Comparison of ENCODE assay signal across 28 cellular contexts in the genomic region with DNA sequence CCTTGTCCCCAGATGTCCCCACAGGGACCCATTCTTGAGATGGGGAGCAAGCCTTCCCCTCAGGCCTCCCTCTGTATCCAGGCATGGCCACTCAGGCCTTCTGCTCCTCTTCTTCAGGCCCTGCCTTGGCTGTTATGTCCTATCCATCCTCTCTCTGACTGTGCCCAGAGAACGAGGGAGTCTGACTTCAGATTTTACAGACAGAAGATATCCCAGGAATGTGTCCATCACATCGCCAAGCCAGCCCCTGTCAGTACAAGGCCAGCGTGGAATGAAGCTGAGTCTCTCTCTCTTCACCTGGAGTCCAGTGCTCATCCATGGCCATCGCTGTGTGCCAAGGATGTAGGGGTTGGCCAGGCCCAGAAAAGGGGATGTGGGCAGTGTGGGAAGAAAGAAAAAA. TPM values are rescaled to one million over a fixed set of nuclear protein-coding genes. Genes with fewer than 3 reads are reported as not detected.
DNase-seq lines count a peak whose midpoint lies in the region; ATAC-seq, FAIRE-seq and TF ChIP-seq lines count a peak whose summit lies in the region.
"Had no signal": no experiment of that assay in that cellular context is flagged by ENCODE, and none has a peak within 500 bp of the region (broad histone marks: within the 10 kb centered on the region; RNA-seq: fewer than 3 reads in every experiment).

No MANE protein-coding gene starts in this region.

- peak; percentile 36 for DNase-seq in EL
- no peak for DNase-seq in PC-9
- no peak for DNase-seq in H1 (ENCODE audit: low read depth in 1 of 2, low spot score in 2 of 2)
- no peak for DNase-seq in neuronal stem cell (ENCODE audit: low spot score)
- DNase-seq in left lobe of liver (ENCODE audit: low spot score): no peak
- DNase-seq in foreskin melanocyte: no peak
- no peak for DNase-seq in Calu3
- DNase-seq: activated CD4-positive, alpha-beta T cell treated with anti-CD3 and anti-CD28 coated beads, Interleukin-2, amount 10 ng/mL, durations not matched to agents 24 days and 14 days; activated naive CD4-positive, alpha-beta T cell treated with Interleukin-2 at 50 U/mL for 16 hours; activated T-cell treated with anti-CD3 and anti-CD28 coated beads, Interleukin-2, amount 50 U/mL, for 4 hours; C1 segment of cervical spinal cord; colonic mucosa; KBM-7; left cardiac atrium; mesendoderm; NCI-H1436 treated with DMSO at 0.1 percent for 48 hours; NCI-H2171; NCI-H526 treated with DMSO at 0.1 percent for 48 hours; nucleus accumbens; RPMI8226; stimulated activated CD4-positive, alpha-beta T cell treated with anti-CD3 and anti-CD28 coated beads, Interleukin-4, amount 100 ng/mL, for 1 hour; stimulated activated naive CD4-positive, alpha-beta T cell; testis; WERI-Rb-1 had no signal

- peaks cover 17% of the 10 kb centered on the region for H3K23me2 ChIP-seq in H1 (ENCODE audit: low read depth, low read length)

- no peak for FAIRE-seq in H1 (lab: Jason Lieb, UNC)
- FAIRE-seq: bronchial epithelial cell had no signal

- H3K79me1 ChIP-seq in H1 (ENCODE audit: low read depth, low read length): peaks cover 6% of the 10 kb centered on the region; the same call in 1 of the 2 replicates
- H3K79me1 ChIP-seq in neuronal stem cell (ENCODE audit: low read depth, low read length): no peaks in the 10 kb centered on the region

- H3K79me2 ChIP-seq in PC-9 (ENCODE audit: low read depth): no peaks in the 10 kb centered on the region
- H3K79me2 ChIP-seq in H1 (ENCODE audit: control insufficient read depth in 1 of 2, insufficient read depth in 2 of 2, low read length in 2 of 2): no peaks in the 10 kb centered on the region; a peak in 1 of 4 replicates

- BruUV-seq in PC-9 (replicated peaks; lab: Mats Ljungman, UMichigan) (no TSS peak), Calu3 (replicated peaks; lab: Mats Ljungman, UMichigan) (no TSS peak)

- H3K4me2 ChIP-seq in PC-9 (peak overlapping the region; percentile 32; the same call in 1 of the 2 replicates), H1 (ENCODE audit: insufficient read depth in 1 of 2, low read depth in 2 of 2, low read length in 2 of 2) (no peak overlapping the region), neuronal stem cell (ENCODE audit: insufficient read depth, low read length, poor library complexity, severe bottlenecking) (no peak overlapping the region)

- H3K18ac ChIP-seq in H1 (ENCODE audit: extremely low read depth, low read length) (no peak overlapping the region), neuronal stem cell (ENCODE audit: low read length) (no peak overlapping the region)

- H2BK20ac ChIP-seq in H1 (ENCODE audit: low read length): no peak overlapping the region

- H2BK120ac ChIP-seq in H1 (replicated peaks; ENCODE audit: low read depth, low read length) (no peak overlapping the region), neuronal stem cell (ENCODE audit: low read depth, low read length) (no peak overlapping the region)

- no peak for ATAC-seq in HG03457 (IDR thresholded peaks at IDR 0.05; ENCODE audit: unreplicated experiment)
- ATAC-seq in left lobe of liver: no peak
- ATAC-seq: left cardiac atrium had no signal

- no peaks in the 10 kb centered on the region for H3K27me3 ChIP-seq in PC-9 (ENCODE audit: insufficient read depth, low read depth)
- no peaks in the 10 kb centered on the region; a peak in 1 of 7 replicates for H3K27me3 ChIP-seq in H1 (replicated peaks in 1 of 4; ENCODE audit: control insufficient read depth in 3 of 4, extremely low read depth in 1 of 4, insufficient read depth in 3 of 4, low read length in 3 of 4)
- peaks cover 0 to 8% (median 4%) of the 10 kb centered on the region in 3 experiments for H3K27me3 ChIP-seq in neuronal stem cell (ENCODE audit: control insufficient read depth in 3 of 3, insufficient read depth in 3 of 3, low read depth in 1 of 3, low read length in 3 of 3)
- H3K27me3 ChIP-seq: adrenal gland, colonic mucosa, testis had no signal

- peaks cover 7% of the 10 kb centered on the region for H3K4me1 Mint-ChIP-seq in Calu3 (ENCODE audit: low read depth, unreplicated experiment)
- H3K4me1 Mint-ChIP-seq: activated CD4-positive, alpha-beta T cell treated with anti-CD3 and anti-CD28 coated beads, Interleukin-2, amount 10 ng/mL, durations not matched to agents 24 days and 14 days had no signal

- H2BK12ac ChIP-seq in H1 (ENCODE audit: low read depth, low read length) (no peak overlapping the region), neuronal stem cell (ENCODE audit: low read length) (peak overlapping the region; percentile 26)

- peaks cover 25% of the 10 kb centered on the region for H3F3A ChIP-seq in PC-9 (ENCODE audit: insufficient read depth, low read depth)

- peak overlapping the region; percentile 5; the same call in 1 of the 2 replicates for H4K8ac ChIP-seq in H1 (ENCODE audit: extremely low read depth, insufficient read depth, low read length)
- no peak overlapping the region for H4K8ac ChIP-seq in neuronal stem cell (ENCODE audit: low read depth, low read length)

- H2BK15ac ChIP-seq in H1 (ENCODE audit: low read length) (no peak overlapping the region), neuronal stem cell (ENCODE audit: low read length) (peak overlapping the region; percentile 59)

- H4K20me1 ChIP-seq in PC-9 (ENCODE audit: insufficient read depth) (no peaks in the 10 kb centered on the region), H1 (replicated peaks in 1 of 2; ENCODE audit: control insufficient read depth in 1 of 2, insufficient read depth in 2 of 2, low read length in 2 of 2) (peaks cover 0 to 15% of the 10 kb centered on the region in 2 experiments)

- H3K9ac ChIP-seq in H1 (replicated peaks in 1 of 4; ENCODE audit: extremely low read depth in 1 of 4, low read depth in 3 of 4, low read length in 3 of 4): no peak overlapping the region
- H3K9ac ChIP-seq in neuronal stem cell (ENCODE audit: low read depth, low read length, poor library complexity): no peak overlapping the region

- H3K4me3 Mint-ChIP-seq in Calu3 (ENCODE audit: low read depth, unreplicated experiment): no peak overlapping the region
- H3K4me3 Mint-ChIP-seq: activated CD4-positive, alpha-beta T cell treated with anti-CD3 and anti-CD28 coated beads, Interleukin-2, amount 10 ng/mL, durations not matched to agents 24 days and 14 days; activated T-cell treated with anti-CD3 and anti-CD28 coated beads, Interleukin-2, amount 50 U/mL, for 4 hours; T-helper 2 cell treated with Interferon-gamma antibody and Interleukin-4, amounts not matched to agents 5 μg/mL and 100 μg/mL, for 36 hours had no signal

- H3K27me3 Mint-ChIP-seq in Calu3 (ENCODE audit: unreplicated experiment): no peaks in the 10 kb centered on the region

- H3K9me2 ChIP-seq in PC-9 (ENCODE audit: insufficient read depth): no peaks in the 10 kb centered on the region

- H3K27ac Mint-ChIP-seq in Calu3 (ENCODE audit: unreplicated experiment): no peak overlapping the region
- H3K27ac Mint-ChIP-seq: activated CD4-positive, alpha-beta T cell treated with anti-CD3 and anti-CD28 coated beads, Interleukin-2, amount 10 ng/mL, durations not matched to agents 24 days and 14 days; T-helper 2 cell treated with Interferon-gamma antibody and Interleukin-4, amounts not matched to agents 5 μg/mL and 100 μg/mL, for 36 hours had no signal

- H3K9me3 Mint-ChIP-seq in Calu3 (ENCODE audit: low read depth, unreplicated experiment): no peaks in the 10 kb centered on the region
- H3K9me3 Mint-ChIP-seq: activated CD4-positive, alpha-beta T cell treated with anti-CD3 and anti-CD28 coated beads, Interleukin-2, amount 10 ng/mL, durations not matched to agents 24 days and 14 days; activated T-cell treated with anti-CD3 and anti-CD28 coated beads, Interleukin-2, amount 50 U/mL, for 4 hours; T-helper 2 cell treated with Interferon-gamma antibody and Interleukin-4, amounts not matched to agents 5 μg/mL and 100 μg/mL, for 36 hours had no signal

- H4K91ac ChIP-seq in H1 (replicated peaks; ENCODE audit: insufficient read length, low read length) (no peak overlapping the region), neuronal stem cell (ENCODE audit: low read depth, low read length, poor library complexity) (no peak overlapping the region)

- POLR2A ChIA-PET in PC-9 (lab: Charles Lee; ENCODE audit: unreplicated experiment): interaction anchor here (0.6 kb wide), 1 partner anchor 20 kb away, joined by 5 read pairs; no protein-coding TSS in a partner anchor
- POLR2A ChIA-PET in H1 (lab: Charles Lee; ENCODE audit: partially characterized antibody): interaction anchor here (1.3 kb wide), 1 partner anchor 58 kb away, joined by 3 read pairs; a partner anchor contains a TSS

- H3K36me3 Mint-ChIP-seq in Calu3 (ENCODE audit: insufficient read depth, unreplicated experiment): peaks cover 2% of the 10 kb centered on the region

- no peak overlapping the region for H3K14ac ChIP-seq in H1 (ENCODE audit: insufficient read length)
- H3K14ac ChIP-seq in neuronal stem cell (ENCODE audit: low read length): no peak overlapping the region

- no peak overlapping the region for H3K23ac ChIP-seq in H1 (ENCODE audit: insufficient read length)
- no peak overlapping the region for H3K23ac ChIP-seq in neuronal stem cell (ENCODE audit: low read depth, low read length, poor library complexity)

- TF ChIP-seq POLR2A in H1 (IDR thresholded peaks at IDR 0.05; ENCODE audit: control extremely low read depth in 1 of 2, low read depth in 2 of 2, low read length in 2 of 2): no peak

- TF ChIP-seq CTCF in PC-9 (conservative IDR thresholded peaks at IDR 0.05): no peak
- no peak for TF ChIP-seq CTCF in H1 (IDR thresholded peaks at IDR 0.05; ENCODE audit: control extremely low read depth in 1 of 3, insufficient read depth in 1 of 3, low read depth in 1 of 3, low read length in 3 of 3)
- TF ChIP-seq CTCF in Calu3 (IDR thresholded peaks at IDR 0.05; ENCODE audit: unreplicated experiment): no peak

- no peak overlapping the region for H3K27ac ChIP-seq in PC-9
- H3K27ac ChIP-seq in H1 (ENCODE audit: low read depth, low read length): no peak overlapping the region
- H3K27ac ChIP-seq in neuronal stem cell (replicated peaks; ENCODE audit: low read length): no peak overlapping the region
- H3K27ac ChIP-seq: adrenal gland, colonic mucosa, testis, WERI-Rb-1 had no signal

- 86% methylated on average over 4 of the region's 4 CpGs; no CpG with 5 or more reads in 1 of the 2 experiments for WGBS in H1 (ENCODE audit: extremely low coverage in 1 of 2, insufficient coverage in 1 of 2, insufficient read length in 1 of 2, insufficient replicate concordance in 2 of 2, low coverage in 1 of 2, low lambda C conversion rate in 2 of 2, missing lambda C conversion rate in 1 of 2), 2 experiments
- no CpG with 5 or more reads among the region's 4 CpGs for WGBS in neuronal stem cell (ENCODE audit: extremely low coverage in 2 of 2, insufficient read length in 2 of 2, insufficient replicate concordance in 1 of 2), 2 donors

- no peak overlapping the region for H2AK5ac ChIP-seq in H1 (ENCODE audit: low read depth, low read length)
- peak overlapping the region; percentile 33 for H2AK5ac ChIP-seq in neuronal stem cell (ENCODE audit: low read depth, low read length)

- peaks cover 16% of the 10 kb centered on the region for H3K4me1 ChIP-seq in PC-9 (replicated peaks; ENCODE audit: insufficient read depth)
- peaks cover 0 to 26% (median 11%) of the 10 kb centered on the region in 4 experiments; a peak in 5 of 7 replicates for H3K4me1 ChIP-seq in H1 (replicated peaks in 1 of 4; ENCODE audit: control insufficient read depth in 3 of 4, insufficient read depth in 4 of 4, low read length in 3 of 4)
- peaks cover 9 to 24% of the 10 kb centered on the region in 2 donors for H3K4me1 ChIP-seq in neuronal stem cell (ENCODE audit: control insufficient read depth in 2 of 2, insufficient read depth in 1 of 2, low read depth in 1 of 2, low read length in 2 of 2)
- H3K4me1 ChIP-seq: adrenal gland, colonic mucosa, testis had no signal

- H3K4me3 ChIP-seq in PC-9: no peak overlapping the region
- H3K4me3 ChIP-seq in H1 (ENCODE audit: extremely low read depth in 1 of 4, insufficient read depth in 2 of 4, low read depth in 3 of 4, low read length in 4 of 4): no peak overlapping the region
- no peak overlapping the region for H3K4me3 ChIP-seq in neuronal stem cell (ENCODE audit: low read length in 2 of 2)
- H3K4me3 ChIP-seq: adrenal gland, colonic mucosa, testis had no signal

- TF ChIP-seq RAD21 in H1 (IDR thresholded peaks at IDR 0.05 in 1 of 2, conservative IDR thresholded peaks at IDR 0.05 in 1 of 2; ENCODE audit: low read depth in 2 of 2, low read length in 2 of 2): no peak

- no peak overlapping the region for H2AFZ ChIP-seq in PC-9
- no peak overlapping the region for H2AFZ ChIP-seq in H1 (ENCODE audit: low read length)
- H2AFZ ChIP-seq in neuronal stem cell (ENCODE audit: low read length): no peak overlapping the region

- CTCF ChIA-PET in PC-9 (lab: Charles Lee): no interaction called here
- CTCF ChIA-PET in H1 (lab: Charles Lee; ENCODE audit: partially characterized antibody): interaction anchor here (0.7 to 2.5 kb wide), 12 partner anchors 11 to 104 kb away, joined by 3 to 8 read pairs (median 4); a partner anchor contains a TSS
- CTCF ChIA-PET in Calu3 (lab: Charles Lee): no interaction called here

- no peak overlapping the region for H4K5ac ChIP-seq in H1 (ENCODE audit: insufficient read length, low read depth, low read length)

- H2BK5ac ChIP-seq in H1 (ENCODE audit: low read depth, low read length) (no peak overlapping the region), neuronal stem cell (ENCODE audit: low read length) (no peak overlapping the region)

- no peak overlapping the region for H3K4ac ChIP-seq in H1 (replicated peaks; ENCODE audit: insufficient read length, low read depth, low read length)
- no peak overlapping the region for H3K4ac ChIP-seq in neuronal stem cell (ENCODE audit: low read length)

- no peak overlapping the region for H3K56ac ChIP-seq in H1 (replicated peaks; ENCODE audit: insufficient read length, low read depth, low read length)

- intact Hi-C loops in PC-9 (cut with micrococcal nuclease; ENCODE audit: unreplicated experiment) (no loop called here), Calu3 (cut with micrococcal nuclease; ENCODE audit: unreplicated experiment) (no loop called here)

- TF ChIP-seq EP300 in H1 (IDR thresholded peaks at IDR 0.05; ENCODE audit: borderline replicate concordance in 1 of 2, low read depth in 2 of 2, low read length in 2 of 2): no peak

- H3K9me3 ChIP-seq in PC-9 (ENCODE audit: insufficient read depth, low read depth) (no peaks in the 10 kb centered on the region), H1 (ENCODE audit: insufficient read depth in 2 of 2, low read depth in 1 of 2, low read length in 1 of 2) (no peaks in the 10 kb centered on the region), neuronal stem cell (replicated peaks in 1 of 2; ENCODE audit: control insufficient read depth in 2 of 2, insufficient read depth in 1 of 2, low read depth in 1 of 2, low read length in 2 of 2) (peaks cover 0 to 13% of the 10 kb centered on the region in 2 donors)
- H3K9me3 ChIP-seq: adrenal gland, colonic mucosa, testis had no signal

- H3K36me3 ChIP-seq in PC-9 (ENCODE audit: low read depth) (no peaks in the 10 kb centered on the region), H1 (ENCODE audit: control insufficient read depth in 2 of 4, insufficient read depth in 4 of 4, low read length in 3 of 4) (no peaks in the 10 kb centered on the region; a peak in 1 of 8 replicates), neuronal stem cell (replicated peaks in 1 of 2; ENCODE audit: control insufficient read depth in 2 of 2, insufficient read depth in 2 of 2, low read length in 2 of 2) (peaks cover 0 to 5% of the 10 kb centered on the region in 2 donors)
- H3K36me3 ChIP-seq: adrenal gland, colonic mucosa, WERI-Rb-1 had no signal

RNA-seq across cellular contexts. Expression of a gene that starts 57.6 kb away (rescaled TPM):
- total RNA-seq in PC-9 (2021): 114 and 128 TPM in 2 replicates
- 45.3 and 46.3 TPM in 2 replicates for total RNA-seq in H1 (2021; fragmentation: NEBNext Ultra II Directional; extraction: Animal tissue kit (Norgen Biotek cat#: 25700))
- 71.4 and 73.3 TPM in 2 replicates for polyA plus RNA-seq in H1 (2011; rRNA removed)
- polyA plus RNA-seq in H1 (2011; cell fraction: cytosol; rRNA removed): 46.5 TPM
- 43.3 TPM for polyA plus RNA-seq in H1 (2011; cell fraction: nucleus; rRNA removed)
- 31.0 to 43.9 TPM (median 41.3 TPM) in 4 replicates for polyA plus RNA-seq in H1 (2012, experiment 1 of 2)
- 37.8 TPM for polyA plus RNA-seq in H1 (2012, experiment 2 of 2)
- 39.8 TPM for polyA plus RNA-seq in H1 (2013, experiment 1 of 2)
- 52.2 TPM for polyA plus RNA-seq in H1 (2013, experiment 2 of 2)
- 18.9 and 23.2 TPM in 2 replicates for polyA minus RNA-seq in H1 (2011; rRNA and poly(A)+ RNA removed)
- 38.7 TPM for polyA minus RNA-seq in H1 (2011; cell fraction: cytosol; rRNA and poly(A)+ RNA removed)
- polyA minus RNA-seq in H1 (2011; cell fraction: nucleus; rRNA and poly(A)+ RNA removed): 18.5 TPM
- 45.3 TPM for polyA plus RNA-seq in neuronal stem cell (2013, experiment 1 of 2)
- polyA plus RNA-seq in neuronal stem cell (2013, experiment 2 of 2): 48.1 TPM
- 537 TPM for total RNA-seq in left lobe of liver
- total RNA-seq in Calu3 (2022): 118 and 136 TPM in 2 replicates
